ENCODE assay signal across 7 cellular contexts in genomic region chr2:147182260-147182659, GRCh38.
DNase-seq lines count a peak whose midpoint lies in the region; ATAC-seq lines count a peak whose summit lies in the region.

No MANE protein-coding gene starts in this region.

- peak overlapping the region; percentile 40 for H3K4me3 Mint-ChIP-seq in activated T-helper 1 cell treated with anti-CD3 and anti-CD28 coated beads, Interleukin-12 subunit alpha, Interleukin-12 subunit beta, Interleukin-2, Interleukin-4 antibody, amounts not matched to agents 30 ng/mL and 10 ng/mL and 1 ng/mL, durations not matched to agents 14 hours and 24 hours and 36 hours

- H3K27ac Mint-ChIP-seq in activated T-helper 1 cell treated with anti-CD3 and anti-CD28 coated beads, Interleukin-12 subunit alpha, Interleukin-12 subunit beta, Interleukin-2, Interleukin-4 antibody, amounts not matched to agents 30 ng/mL and 10 ng/mL and 1 ng/mL, durations not matched to agents 14 hours and 24 hours and 36 hours: peak overlapping the region; percentile 86

- DNase-seq in activated T-helper 1 cell treated with anti-CD3 and anti-CD28 coated beads, Interleukin-12 subunit alpha, Interleukin-12 subunit beta, Interleukin-2, Interleukin-4 antibody, amounts not matched to agents 30 ng/mL and 10 ng/mL and 1 ng/mL, durations not matched to agents 14 hours and 24 hours and 36 hours (ENCODE audit: low spot score): peak; percentile 67
- DNase-seq in stimulated activated CD4-positive, alpha-beta T cell treated with anti-CD3 and anti-CD28 coated beads, TNF-alpha, amount 100 ng/mL, for 24 hours (ENCODE audit: low read depth in 3 of 3): peak; percentile 12 to 44 (median 43)
- DNase-seq in GM19240 (ENCODE audit: insufficient read length, low spot score) (no peak), KBM-7 (no peak), NCI-H748 (lab: John Stamatoyannopoulos, UW; ENCODE audit: unreplicated experiment) (no peak)

- peaks cover 44% of the 10 kb centered on the region for H3K9me3 Mint-ChIP-seq in activated T-helper 1 cell treated with anti-CD3 and anti-CD28 coated beads, Interleukin-12 subunit alpha, Interleukin-12 subunit beta, Interleukin-2, Interleukin-4 antibody, amounts not matched to agents 30 ng/mL and 10 ng/mL and 1 ng/mL, durations not matched to agents 14 hours and 24 hours and 36 hours

- ATAC-seq in GM21423 (IDR thresholded peaks at IDR 0.05; ENCODE audit: unreplicated experiment): peak; percentile 66
- peak; percentile 66 for ATAC-seq in HG03439 (IDR thresholded peaks at IDR 0.05; ENCODE audit: unreplicated experiment)

- H3K27me3 Mint-ChIP-seq in activated T-helper 1 cell treated with anti-CD3 and anti-CD28 coated beads, Interleukin-12 subunit alpha, Interleukin-12 subunit beta, Interleukin-2, Interleukin-4 antibody, amounts not matched to agents 30 ng/mL and 10 ng/mL and 1 ng/mL, durations not matched to agents 14 hours and 24 hours and 36 hours (ENCODE audit: insufficient read depth): peaks cover 5% of the 10 kb centered on the region

- H3K4me1 Mint-ChIP-seq in activated T-helper 1 cell treated with anti-CD3 and anti-CD28 coated beads, Interleukin-12 subunit alpha, Interleukin-12 subunit beta, Interleukin-2, Interleukin-4 antibody, amounts not matched to agents 30 ng/mL and 10 ng/mL and 1 ng/mL, durations not matched to agents 14 hours and 24 hours and 36 hours (ENCODE audit: low read depth): peaks cover 32% of the 10 kb centered on the region

- in situ Hi-C loops in KBM-7 (cut with MboI; ENCODE audit: low pct_unique_long_range_greater_than_20kb, low sequenced_read_pairs): no loop called here

- intact Hi-C loops in activated T-helper 1 cell treated with anti-CD3 and anti-CD28 coated beads, Interleukin-12 subunit alpha, Interleukin-12 subunit beta, Interleukin-2, Interleukin-4 antibody, amounts not matched to agents 30 ng/mL and 10 ng/mL and 1 ng/mL, durations not matched to agents 14 hours and 24 hours and 36 hours (cut with micrococcal nuclease): loop anchor here (1.0 to 5.0 kb wide), 9 partner anchors 12 to 1345 kb away; no protein-coding TSS in a partner anchor

- H3K36me3 Mint-ChIP-seq in activated T-helper 1 cell treated with anti-CD3 and anti-CD28 coated beads, Interleukin-12 subunit alpha, Interleukin-12 subunit beta, Interleukin-2, Interleukin-4 antibody, amounts not matched to agents 30 ng/mL and 10 ng/mL and 1 ng/mL, durations not matched to agents 14 hours and 24 hours and 36 hours (ENCODE audit: low read depth): peaks cover 6% of the 10 kb centered on the region

Comparison
In these comparisons a context has a peak if more than half of its experiments do, and no peak if none do; other contexts are left out.
1. DNase-seq: peak in activated T-helper 1 cell treated with anti-CD3 and anti-CD28 coated beads, Interleukin-12 subunit alpha, Interleukin-12 subunit beta, Interleukin-2, Interleukin-4 antibody, amounts not matched to agents 30 ng/mL and 10 ng/mL and 1 ng/mL, durations not matched to agents 14 hours and 24 hours and 36 hours (single experiment) and stimulated activated CD4-positive, alpha-beta T cell treated with anti-CD3 and anti-CD28 coated beads, TNF-alpha, amount 100 ng/mL, for 24 hours (3 of 3); none in GM19240 (single experiment), KBM-7 (single experiment) and NCI-H748 (single experiment).